Comparison of ENCODE assay signal across 9 cellular contexts in genomic region chr21:43917515-43918384, GRCh38. TPM values are rescaled to one million over a fixed set of nuclear protein-coding genes. Genes with fewer than 3 reads are reported as not detected.
DNase-seq lines count a peak whose midpoint lies in the region; FAIRE-seq and TF ChIP-seq lines count a peak whose summit lies in the region.
"Had no signal": no experiment of that assay in that cellular context is flagged by ENCODE, and none has a peak within 500 bp of the region (broad histone marks: within the 10 kb centered on the region; RNA-seq: fewer than 3 reads in every experiment).

No MANE protein-coding gene starts in this region.

- H3K4me3 ChIP-seq in ACC112 (ENCODE audit: low read depth, low read length) (peak overlapping the region; percentile 67; the same call in 1 of the 2 replicates), liver (ENCODE audit: low read depth in 1 of 3, low read length in 3 of 3) (no peak overlapping the region)

- peak; percentile 28 for DNase-seq in HT-29 (ENCODE audit: low spot score)
- peak; percentile 33 for DNase-seq in activated CD8-positive, alpha-beta memory T cell treated with anti-CD3 and anti-CD28 coated beads, Interleukin-2, amount 50 U/mL, for 4 hours
- DNase-seq in DMS79 (lab: John Stamatoyannopoulos, UW) = no peak
- no peak for DNase-seq in RCC 7860 (ENCODE audit: low spot score)
- DNase-seq in kidney glomerular epithelial cell (lab: John Stamatoyannopoulos, UW) = no peak
- DNase-seq in SIG-M5 (lab: John Stamatoyannopoulos, UW) = no peak
- DNase-seq: dermis blood vessel endothelial cell had no signal

- H3K9me3 ChIP-seq in liver (ENCODE audit: control insufficient read depth in 4 of 4, low read length in 3 of 4) = no peaks in the 10 kb centered on the region

- H3K9ac ChIP-seq in liver (ENCODE audit: low read depth in 1 of 2, low read length in 2 of 2) = no peak overlapping the region

- H3K4me1 ChIP-seq in ACC112 (ENCODE audit: control insufficient read depth, insufficient read depth, low read length, unreplicated experiment) (no peaks in the 10 kb centered on the region), liver (ENCODE audit: control insufficient read depth in 4 of 4, insufficient read depth in 4 of 4, low read length in 3 of 4) (peaks cover 8 to 53% (median 41%) of the 10 kb centered on the region in 4 donors)

- H3K36me3 ChIP-seq in ACC112 (ENCODE audit: insufficient read depth, low read length) (peaks cover 3% of the 10 kb centered on the region; the same call in 1 of the 2 replicates), liver (ENCODE audit: control insufficient read depth in 4 of 4, insufficient read depth in 3 of 4, low read depth in 1 of 4, low read length in 3 of 4) (no peaks in the 10 kb centered on the region)

- WGBS in liver = 88% methylated on average over 12 of the region's 12 CpGs

- H3K27me3 ChIP-seq in ACC112 (ENCODE audit: insufficient read depth, low read length) = no peaks in the 10 kb centered on the region
- H3K27me3 ChIP-seq in liver (ENCODE audit: control insufficient read depth in 4 of 4, insufficient read depth in 4 of 4, low read length in 3 of 4) = no peaks in the 10 kb centered on the region

- H2AFZ ChIP-seq in ACC112 (ENCODE audit: low read length, unreplicated experiment) = no peak overlapping the region

- peak; percentile 9 for TF ChIP-seq CTCF in liver (IDR thresholded peaks at IDR 0.05; ENCODE audit: low read depth, low read length, missing input control)

- FAIRE-seq in RCC 7860 (lab: Jason Lieb, UNC) = no peak

- H3K79me2 ChIP-seq in ACC112 (ENCODE audit: control insufficient read depth, insufficient read depth, low read length, unreplicated experiment) = peaks cover 35% of the 10 kb centered on the region

- H3K27ac ChIP-seq in ACC112 (ENCODE audit: low read depth, low read length) (no peak overlapping the region), liver (ENCODE audit: low read depth in 1 of 2, low read length in 2 of 2) (no peak overlapping the region)

- TF ChIP-seq RAD21 in liver (IDR thresholded peaks at IDR 0.05) = no peak

TF ChIP-seq in liver, 16 proteins besides CTCF, POLR2A, EP300 and RAD21:
- no peak for TF ChIP-seq ATF3 (IDR thresholded peaks at IDR 0.05)
- TF ChIP-seq TAF1 (conservative IDR thresholded peaks at IDR 0.05) = no peak
- no peak for TF ChIP-seq GABPA (IDR thresholded peaks at IDR 0.05 in 1 of 2, conservative IDR thresholded peaks at IDR 0.05 in 1 of 2)
- no peak for TF ChIP-seq HNF4G (IDR thresholded peaks at IDR 0.05)
- TF ChIP-seq SP1 (IDR thresholded peaks at IDR 0.05) = no peak
- no peak for TF ChIP-seq EGR1 (IDR thresholded peaks at IDR 0.05; ENCODE audit: low read depth in 2 of 2)
- TF ChIP-seq RXRA (IDR thresholded peaks at IDR 0.05) = no peak
- TF ChIP-seq REST (IDR thresholded peaks at IDR 0.05) = no peak
- TF ChIP-seq YY1 (IDR thresholded peaks at IDR 0.05) = no peak
- TF ChIP-seq FOXA2 (IDR thresholded peaks at IDR 0.05) = no peak
- TF ChIP-seq MAX (IDR thresholded peaks at IDR 0.05) = no peak
- no peak for TF ChIP-seq HNF4A (conservative IDR thresholded peaks at IDR 0.05)
- TF ChIP-seq FOXA1 (IDR thresholded peaks at IDR 0.05) = no peak
- no peak for TF ChIP-seq NR2F2 (IDR thresholded peaks at IDR 0.05)
- no peak for TF ChIP-seq JUND (IDR thresholded peaks at IDR 0.05)
- no peak for TF ChIP-seq ZBTB33 (IDR thresholded peaks at IDR 0.05)

RNA-seq across cellular contexts. Expression of gene AGPAT3, which starts 52.7 kb away (rescaled TPM):
- 31.6 and 39.6 TPM in 2 replicates for total RNA-seq in HT-29 (2014; rRNA removed; shearing (Covaris generic))
- 100 to 1,000 TPM in 1 of 2 donors, 10 to 100 TPM in 1; 60.7 to 148 TPM for total RNA-seq in liver
- 10 to 100 TPM; 32.3 to 58.9 TPM for polyA plus RNA-seq in liver

Comparison
In these comparisons a context has a peak if more than half of its experiments do, and no peak if none do; other contexts are left out.
1. DNase-seq: peak in HT-29 (single experiment) and activated CD8-positive, alpha-beta memory T cell treated with anti-CD3 and anti-CD28 coated beads, Interleukin-2, amount 50 U/mL, for 4 hours (single experiment); none in DMS79 (single experiment), RCC 7860 (single experiment), kidney glomerular epithelial cell (single experiment) and SIG-M5 (single experiment).